15 cellular contexts compared by ENCODE assay signal in the genomic region with DNA sequence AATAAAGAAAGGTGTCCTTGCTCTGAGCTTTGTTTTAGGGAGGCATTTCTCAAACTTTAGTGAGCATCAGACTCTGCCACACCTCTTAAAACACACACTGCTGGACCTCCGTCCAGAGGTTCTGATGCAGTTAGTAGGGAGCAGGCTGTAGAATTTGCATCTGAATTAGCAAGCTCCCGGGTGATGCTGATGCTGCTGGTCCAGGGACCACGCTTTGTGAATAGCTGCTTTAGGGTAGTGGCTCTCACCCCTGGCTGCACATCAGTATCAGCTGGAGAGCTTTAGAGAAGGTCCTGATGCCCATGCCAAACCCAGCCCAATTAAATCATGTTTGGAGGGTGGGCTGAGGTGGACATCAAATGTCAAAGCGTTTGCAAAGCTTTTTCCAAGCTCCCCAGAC. TPM values are rescaled to one million over a fixed set of nuclear protein-coding genes. Genes with fewer than 3 reads are reported as not detected.
A peak's percentile ranks its signal among the peaks of the same experiment; 100 is the strongest.
DNase-seq lines count a peak whose midpoint lies in the region; ATAC-seq, FAIRE-seq and TF ChIP-seq lines count a peak whose summit lies in the region.
"Had no signal": no experiment of that assay in that cellular context is flagged by ENCODE, and none has a peak within 500 bp of the region (broad histone marks: within the 10 kb centered on the region; RNA-seq: fewer than 3 reads in every experiment).

No MANE protein-coding gene starts in this region.

- H3F3A ChIP-seq in SK-N-SH (replicated peaks; ENCODE audit: insufficient read depth), result peaks cover 8% of the 10 kb centered on the region

- H3K9me3 ChIP-seq in SK-N-SH, result no peaks in the 10 kb centered on the region
- no peaks in the 10 kb centered on the region for H3K9me3 ChIP-seq in stomach smooth muscle (ENCODE audit: control insufficient read depth in 2 of 2, low read length in 2 of 2)
- H3K9me3 ChIP-seq in sigmoid colon, result no peaks in the 10 kb centered on the region
- H3K9me3 ChIP-seq: tibial nerve had no signal

- H3K4me2 ChIP-seq in SK-N-SH, result peak overlapping the region; percentile 89

- no peak for DNase-seq in SK-N-SH
- DNase-seq in activated naive CD8-positive, alpha-beta T cell treated with anti-CD3 and anti-CD28 coated beads, Interleukin-2, amount 10 ng/mL, durations not matched to agents 7 days and 5 days, result no peak
- no peak for DNase-seq in memory B cell (ENCODE audit: low spot score in 2 of 2)
- no peak for DNase-seq in frontal cortex (ENCODE audit: low spot score in 2 of 2)
- no peak for DNase-seq in stimulated activated CD4-positive, alpha-beta T cell treated with anti-CD3 and anti-CD28 coated beads, Interleukin-4, amount 100 ng/mL, for 4 hours
- no peak for DNase-seq in sigmoid colon
- DNase-seq: activated gamma-delta T cell treated with Interleukin-2 at 50 U/mL for 16 hours; stimulated activated CD4-positive, alpha-beta T cell treated with anti-CD3 and anti-CD28 coated beads, Interleukin-2, amount 100 ng/mL, for 24 hours had no signal

- CTCF ChIA-PET in SK-N-SH (lab: Yijun Ruan, JAX), result interaction anchor here (0.6 to 3.3 kb wide), 21 partner anchors 10 to 699 kb away, joined by 3 to 22 read pairs (median 4); no protein-coding TSS in a partner anchor

- TF ChIP-seq RAD21 in SK-N-SH (IDR thresholded peaks at IDR 0.05; ENCODE audit: low read length), result no peak

- H3K9me3 Mint-ChIP-seq in activated naive CD8-positive, alpha-beta T cell treated with anti-CD3 and anti-CD28 coated beads, Interleukin-2, amount 10 ng/mL, durations not matched to agents 7 days and 5 days, result no peaks in the 10 kb centered on the region
- H3K9me3 Mint-ChIP-seq in memory B cell, result no peaks in the 10 kb centered on the region

- H3K36me3 Mint-ChIP-seq in activated naive CD8-positive, alpha-beta T cell treated with anti-CD3 and anti-CD28 coated beads, Interleukin-2, amount 10 ng/mL, durations not matched to agents 7 days and 5 days, result no peaks in the 10 kb centered on the region
- no peaks in the 10 kb centered on the region for H3K36me3 Mint-ChIP-seq in memory B cell

- H3K79me2 ChIP-seq in SK-N-SH (ENCODE audit: insufficient read depth), result no peaks in the 10 kb centered on the region

- TF ChIP-seq POLR2A in sigmoid colon (IDR thresholded peaks at IDR 0.05), result no peak

- H3K4me3 ChIP-seq in SK-N-SH (ENCODE audit: low read depth in 2 of 2, low read length in 1 of 2), result peak overlapping the region; percentile 66 to 82; a peak in 3 of 4 replicates
- peak overlapping the region; percentile 69 to 92 for H3K4me3 ChIP-seq in stomach smooth muscle (ENCODE audit: low read length in 2 of 2)
- peak overlapping the region in 2 of 4 donors; percentile 64 to 66 for H3K4me3 ChIP-seq in sigmoid colon

- peak overlapping the region; percentile 81 for H3K4me3 Mint-ChIP-seq in activated naive CD8-positive, alpha-beta T cell treated with anti-CD3 and anti-CD28 coated beads, Interleukin-2, amount 10 ng/mL, durations not matched to agents 7 days and 5 days
- H3K4me3 Mint-ChIP-seq in memory B cell, result peak overlapping the region; percentile 77

- WGBS in SK-N-SH (ENCODE audit: low lambda C conversion rate), result 24% methylated on average over 2 of the region's 4 CpGs
- WGBS in sigmoid colon, 2 donors, result 25 to 59% methylated on average over 4 of the region's 4 CpGs

- H3K36me3 ChIP-seq in SK-N-SH (replicated peaks in 1 of 2; ENCODE audit: control insufficient read depth in 1 of 2, insufficient read depth in 2 of 2, low read length in 1 of 2) (no peaks in the 10 kb centered on the region), stomach smooth muscle (ENCODE audit: control insufficient read depth in 2 of 2, insufficient read depth in 2 of 2, low read length in 2 of 2) (peaks cover 3 to 5% of the 10 kb centered on the region in 2 donors), sigmoid colon (no peaks in the 10 kb centered on the region)
- H3K36me3 ChIP-seq: tibial nerve had no signal

- POLR2A ChIA-PET in SK-N-SH (lab: Yijun Ruan, JAX), result no interaction called here
- POLR2A ChIA-PET in activated naive CD8-positive, alpha-beta T cell treated with anti-CD3 and anti-CD28 coated beads, Interleukin-2, amount 10 ng/mL, durations not matched to agents 7 days and 5 days (lab: Charles Lee), result no interaction called here

- ATAC-seq in SK-N-SH treated with all-trans-retinoic acid at 6 μM for 48 hours, result no peak
- no peak for ATAC-seq in activated naive CD8-positive, alpha-beta T cell treated with anti-CD3 and anti-CD28 coated beads, Interleukin-2, amount 10 ng/mL, durations not matched to agents 7 days and 5 days (ENCODE audit: low read depth)
- no peak for ATAC-seq in memory B cell (ENCODE audit: low read depth)

- peaks cover 9% of the 10 kb centered on the region for H3K4me1 Mint-ChIP-seq in activated naive CD8-positive, alpha-beta T cell treated with anti-CD3 and anti-CD28 coated beads, Interleukin-2, amount 10 ng/mL, durations not matched to agents 7 days and 5 days
- H3K4me1 Mint-ChIP-seq in memory B cell, result peaks cover 14% of the 10 kb centered on the region

- H3K27ac Mint-ChIP-seq in activated naive CD8-positive, alpha-beta T cell treated with anti-CD3 and anti-CD28 coated beads, Interleukin-2, amount 10 ng/mL, durations not matched to agents 7 days and 5 days, result no peak overlapping the region
- no peak overlapping the region for H3K27ac Mint-ChIP-seq in memory B cell

- no peaks in the 10 kb centered on the region for H4K20me1 ChIP-seq in SK-N-SH (ENCODE audit: insufficient read depth)

- intact Hi-C loops in sigmoid colon (cut with DNase I), result no loop called here

- TF ChIP-seq EP300 in SK-N-SH (IDR thresholded peaks at IDR 0.05; ENCODE audit: borderline replicate concordance in 1 of 2, low read depth in 1 of 2, low read length in 1 of 2) (no peak), sigmoid colon (IDR thresholded peaks at IDR 0.05) (no peak)

- H3K4me1 ChIP-seq in SK-N-SH (ENCODE audit: control insufficient read depth in 1 of 2, insufficient read depth in 2 of 2, low read depth in 1 of 2, low read length in 1 of 2), result peaks cover 0 to 16% of the 10 kb centered on the region in 2 experiments; a peak in 3 of 4 replicates
- peaks cover 13% of the 10 kb centered on the region for H3K4me1 ChIP-seq in stomach smooth muscle (ENCODE audit: control insufficient read depth, insufficient read depth, low read length)
- peaks cover 0 to 40% (median 21%) of the 10 kb centered on the region in 4 donors for H3K4me1 ChIP-seq in sigmoid colon

- no peaks in the 10 kb centered on the region for H3K27me3 ChIP-seq in SK-N-SH (ENCODE audit: insufficient read depth)
- H3K27me3 ChIP-seq in stomach smooth muscle (ENCODE audit: control insufficient read depth in 1 of 2, insufficient read depth in 2 of 2, low read length in 2 of 2), result no peaks in the 10 kb centered on the region
- no peaks in the 10 kb centered on the region for H3K27me3 ChIP-seq in sigmoid colon
- H3K27me3 ChIP-seq: tibial nerve had no signal

- TF ChIP-seq CTCF in SK-N-SH (IDR thresholded peaks at IDR 0.05), result no peak
- no peak for TF ChIP-seq CTCF in sigmoid colon (IDR thresholded peaks at IDR 0.05)

- FAIRE-seq in frontal cortex (lab: Jason Lieb, UNC), result no peak
- FAIRE-seq: A204.1, K562, RCC 7860 had no signal

- peak overlapping the region; percentile 91; the same call in 1 of the 2 replicates for H2AFZ ChIP-seq in SK-N-SH (ENCODE audit: low read depth)

- H3K27ac ChIP-seq in SK-N-SH (ENCODE audit: low read depth in 2 of 2, low read length in 1 of 2) (no peak overlapping the region), stomach smooth muscle (ENCODE audit: low read length) (no peak overlapping the region), sigmoid colon (peak overlapping the region in 1 of 4 donors; percentile 66)
- H3K27ac ChIP-seq: VCaP had no signal

- H3K9me2 ChIP-seq in SK-N-SH, result no peaks in the 10 kb centered on the region

- peaks cover 72% of the 10 kb centered on the region for H3K27me3 Mint-ChIP-seq in activated naive CD8-positive, alpha-beta T cell treated with anti-CD3 and anti-CD28 coated beads, Interleukin-2, amount 10 ng/mL, durations not matched to agents 7 days and 5 days
- peaks cover 23% of the 10 kb centered on the region for H3K27me3 Mint-ChIP-seq in memory B cell

- H3K9ac ChIP-seq in SK-N-SH (peak overlapping the region; percentile 66; the same call in 1 of the 2 replicates), stomach smooth muscle (ENCODE audit: low read length in 2 of 2) (peak overlapping the region in 1 of 2 donors; percentile 65)

TF ChIP-seq in SK-N-SH, 30 proteins besides CTCF, POLR2A, EP300 and RAD21 (continues in another document):
- TF ChIP-seq CHD2 (IDR thresholded peaks at IDR 0.05; ENCODE audit: low read length, partially characterized antibody) (no peak), ELF1 (IDR thresholded peaks at IDR 0.05) (no peak), YY1 (IDR thresholded peaks at IDR 0.05; ENCODE audit: low read depth) (no peak)
- TF ChIP-seq, protein P1, sequence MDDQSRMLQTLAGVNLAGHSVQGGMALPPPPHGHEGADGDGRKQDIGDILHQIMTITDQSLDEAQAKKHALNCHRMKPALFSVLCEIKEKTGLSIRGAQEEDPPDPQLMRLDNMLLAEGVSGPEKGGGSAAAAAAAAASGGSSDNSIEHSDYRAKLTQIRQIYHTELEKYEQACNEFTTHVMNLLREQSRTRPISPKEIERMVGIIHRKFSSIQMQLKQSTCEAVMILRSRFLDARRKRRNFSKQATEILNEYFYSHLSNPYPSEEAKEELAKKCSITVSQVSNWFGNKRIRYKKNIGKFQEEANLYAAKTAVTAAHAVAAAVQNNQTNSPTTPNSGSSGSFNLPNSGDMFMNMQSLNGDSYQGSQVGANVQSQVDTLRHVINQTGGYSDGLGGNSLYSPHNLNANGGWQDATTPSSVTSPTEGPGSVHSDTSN (IDR thresholded peaks at IDR 0.05), result no peak

TF ChIP-seq in SK-N-SH treated with all-trans-retinoic acid at 6 μM for 48 hours, 23 proteins besides CTCF, POLR2A, EP300 and RAD21 (continues in another document):
- no peak for TF ChIP-seq SNAI2 (CRISPR knock-in tag; IDR thresholded peaks at IDR 0.05)
- no peak for TF ChIP-seq BACH2 (CRISPR knock-in tag; IDR thresholded peaks at IDR 0.05; ENCODE audit: borderline replicate concordance)
- TF ChIP-seq ARNTL (CRISPR knock-in tag; IDR thresholded peaks at IDR 0.05; ENCODE audit: borderline replicate concordance, low read depth), result no peak
- no peak for TF ChIP-seq GLIS3 (CRISPR knock-in tag; IDR thresholded peaks at IDR 0.05)
- TF ChIP-seq OSR1 (CRISPR knock-in tag; IDR thresholded peaks at IDR 0.05), result no peak

RNA-seq across cellular contexts. Expression of a gene that starts 3.6 kb away (rescaled TPM):
- 0.33 and 0.37 TPM in 2 replicates for polyA plus RNA-seq in SK-N-SH (2012; rRNA removed)
- polyA plus RNA-seq in SK-N-SH (2012; cell fraction: cytosol; rRNA removed), result 0.60 and 0.96 TPM in 2 replicates
- 0.15 and 0.18 TPM in 2 replicates for polyA plus RNA-seq in SK-N-SH (2012; cell fraction: nucleus; rRNA removed)
- not detected for total RNA-seq in activated naive CD8-positive, alpha-beta T cell treated with anti-CD3 and anti-CD28 coated beads, Interleukin-2, amount 10 ng/mL, durations not matched to agents 7 days and 5 days
- total RNA-seq in frontal cortex, result 13.0 TPM
- total RNA-seq in sigmoid colon, result 1 to 10 TPM in 2 of 4 donors, under 1 TPM in 2; 0.81 to 2.2 (median 1.1) TPM
- polyA plus RNA-seq in sigmoid colon, result under 1 TPM in 1 of 3 donors, not detected in 2; 0.52 TPM
- total RNA-seq: K562 had no signal
- polyA plus RNA-seq: K562 had no signal
